22 cellular contexts compared by ENCODE assay signal in genomic region chr13:20294497-20294896, GRCh38.
DNase-seq lines count a peak whose midpoint lies in the region; ATAC-seq, FAIRE-seq and TF ChIP-seq lines count a peak whose summit lies in the region.
"Had no signal": no experiment of that assay in that cellular context is flagged by ENCODE, and none has a peak within 500 bp of the region (broad histone marks: within the 10 kb centered on the region; RNA-seq: fewer than 3 reads in every experiment).

No MANE protein-coding gene starts in this region.

- TF ChIP-seq RAD21 in H1 (IDR thresholded peaks at IDR 0.05 in 1 of 2, conservative IDR thresholded peaks at IDR 0.05 in 1 of 2; ENCODE audit: low read depth in 2 of 2, low read length in 2 of 2), result peak; percentile 46 to 55

- H2AK5ac ChIP-seq in H1 (ENCODE audit: low read depth, low read length), result no peak overlapping the region

- no peaks in the 10 kb centered on the region for H3K9me3 ChIP-seq in H1 (ENCODE audit: insufficient read depth in 2 of 2, low read depth in 1 of 2, low read length in 1 of 2)
- no peaks in the 10 kb centered on the region for H3K9me3 ChIP-seq in neural progenitor cell (ENCODE audit: low read depth)
- no peaks in the 10 kb centered on the region for H3K9me3 ChIP-seq in kidney (ENCODE audit: control insufficient read depth in 1 of 2, low read length in 2 of 2)
- H3K9me3 ChIP-seq: left lung, neutrophil, right atrium auricular region had no signal

- H3K27me3 ChIP-seq in H1 (replicated peaks in 1 of 4; ENCODE audit: control insufficient read depth in 3 of 4, extremely low read depth in 1 of 4, insufficient read depth in 3 of 4, low read length in 3 of 4) (no peaks in the 10 kb centered on the region), neural progenitor cell (no peaks in the 10 kb centered on the region)
- H3K27me3 ChIP-seq: right atrium auricular region had no signal

- DNase-seq in DMS53 (lab: John Stamatoyannopoulos, UW) (peak; percentile 18), DMS53 treated with DMSO at 0.1 percent for 48 hours (lab: John Stamatoyannopoulos, UW; ENCODE audit: unreplicated experiment) (no peak), NB4 (ENCODE audit: low read depth) (peak; percentile 51), H1 (ENCODE audit: low read depth in 1 of 2, low spot score in 2 of 2) (no peak), neural progenitor cell (ENCODE audit: low spot score) (peak; percentile 33), kidney (no peak), KBM-7 (no peak)
- DNase-seq: 8988T; activated CD4-positive, CD25-positive, alpha-beta regulatory T cell; activated CD8-positive, alpha-beta memory T cell treated with anti-CD3 and anti-CD28 coated beads for 24 hours; DMS79; effector CD8-positive, alpha-beta T cell; left lung; NCI-H1436; NCI-H226 had no signal

- FAIRE-seq in H1 (lab: Jason Lieb, UNC) (peak; percentile 91), kidney (lab: Jason Lieb, UNC) (no peak)
- FAIRE-seq: GM19239 had no signal

- TF ChIP-seq CTCF in NB4 (IDR thresholded peaks at IDR 0.05; ENCODE audit: low read depth, low read length) (peak; percentile 39), H1 (IDR thresholded peaks at IDR 0.05; ENCODE audit: control extremely low read depth in 1 of 3, insufficient read depth in 1 of 3, low read depth in 1 of 3, low read length in 3 of 3) (peak; percentile 54 to 70 (median 65); a peak in 3 of 4 replicates), neural progenitor cell (IDR thresholded peaks at IDR 0.05) (peak; percentile 55), kidney (IDR thresholded peaks at IDR 0.05; ENCODE audit: borderline replicate concordance, extremely low read depth, insufficient read depth) (no peak)

- no peak overlapping the region for H3K4me3 Mint-ChIP-seq in neural progenitor cell
- H3K4me3 Mint-ChIP-seq: stimulated activated naive CD8-positive, alpha-beta T cell treated with anti-CD3 and anti-CD28 coated beads, Interleukin-15, Interleukin-2, amounts not matched to agents 100 ng/mL and 50 ng/mL, for 24 hours; T-helper 1 cell treated with Interleukin-12 subunit alpha and Interleukin-12 subunit beta and Interleukin-4 antibody, amounts not matched to agents 30 μg/mL and 1 μg/mL, for 36 hours had no signal

- H3K4me2 ChIP-seq in H1 (ENCODE audit: insufficient read depth in 1 of 2, low read depth in 2 of 2, low read length in 2 of 2) (no peak overlapping the region), neural progenitor cell (no peak overlapping the region)

- 0 out of 2 replicates have a peak, but pooled peaks cover 2% of the 10 kb centered on the region for H3K23me2 ChIP-seq in H1 (ENCODE audit: low read depth, low read length)

- CTCF ChIA-PET in H1 (lab: Charles Lee; ENCODE audit: partially characterized antibody), result interaction anchor here (0.6 to 3.1 kb wide), 18 partner anchors 8 to 151 kb away, joined by 3 to 22 read pairs (median 4); no protein-coding TSS in a partner anchor

- H3K79me1 ChIP-seq in H1 (ENCODE audit: low read depth, low read length), result no peaks in the 10 kb centered on the region

- H4K20me1 ChIP-seq in H1 (replicated peaks in 1 of 2; ENCODE audit: control insufficient read depth in 1 of 2, insufficient read depth in 2 of 2, low read length in 2 of 2) (no peaks in the 10 kb centered on the region), neural progenitor cell (ENCODE audit: low read depth) (no peaks in the 10 kb centered on the region)

- H3K56ac ChIP-seq in H1 (replicated peaks; ENCODE audit: insufficient read length, low read depth, low read length), result no peak overlapping the region

- H4K5ac ChIP-seq in H1 (ENCODE audit: insufficient read length, low read depth, low read length), result no peak overlapping the region

- no peaks in the 10 kb centered on the region for H3K9me3 Mint-ChIP-seq in neural progenitor cell
- H3K9me3 Mint-ChIP-seq: stimulated activated naive CD8-positive, alpha-beta T cell treated with anti-CD3 and anti-CD28 coated beads, Interleukin-15, Interleukin-2, amounts not matched to agents 100 ng/mL and 50 ng/mL, for 24 hours; T-helper 1 cell treated with Interleukin-12 subunit alpha and Interleukin-12 subunit beta and Interleukin-4 antibody, amounts not matched to agents 30 μg/mL and 1 μg/mL, for 36 hours had no signal

- H3F3A ChIP-seq in neural progenitor cell (ENCODE audit: low read depth), result no peaks in the 10 kb centered on the region

- in situ Hi-C loops in KBM-7 (cut with MboI; ENCODE audit: low pct_unique_long_range_greater_than_20kb, low sequenced_read_pairs), result no loop called here

- no peaks in the 10 kb centered on the region for H3K36me3 Mint-ChIP-seq in neural progenitor cell

- no peak for ATAC-seq in HG02884 (IDR thresholded peaks at IDR 0.05; ENCODE audit: unreplicated experiment)
- ATAC-seq: left lung, Right ventricle myocardium inferior had no signal

- no peak overlapping the region for H3K9ac ChIP-seq in H1 (replicated peaks in 1 of 4; ENCODE audit: extremely low read depth in 1 of 4, low read depth in 3 of 4, low read length in 3 of 4)
- H3K9ac ChIP-seq in neural progenitor cell, result no peak overlapping the region
- no peak overlapping the region for H3K9ac ChIP-seq in kidney (ENCODE audit: low read length in 2 of 2)

- H3K4me3 ChIP-seq in NB4 (ENCODE audit: low read depth, low read length), result no peak overlapping the region
- no peak overlapping the region for H3K4me3 ChIP-seq in H1 (ENCODE audit: extremely low read depth in 1 of 4, insufficient read depth in 2 of 4, low read depth in 3 of 4, low read length in 4 of 4)
- H3K4me3 ChIP-seq in neural progenitor cell, result no peak overlapping the region
- no peak overlapping the region for H3K4me3 ChIP-seq in kidney (ENCODE audit: low read length in 2 of 2)
- H3K4me3 ChIP-seq: left lung, right atrium auricular region had no signal

- no peak overlapping the region for H3K4ac ChIP-seq in H1 (replicated peaks; ENCODE audit: insufficient read length, low read depth, low read length)

- H3K14ac ChIP-seq in H1 (ENCODE audit: insufficient read length), result no peak overlapping the region

- H2BK12ac ChIP-seq in H1 (ENCODE audit: low read depth, low read length), result no peak overlapping the region

- intact Hi-C loops in kidney (cut with DNase I), result no loop called here

- H3K4me1 ChIP-seq in H1 (replicated peaks in 1 of 4; ENCODE audit: control insufficient read depth in 3 of 4, insufficient read depth in 4 of 4, low read length in 3 of 4) (peaks cover 0 to 2% (median 0%) of the 10 kb centered on the region in 4 experiments; a peak in 1 of 7 replicates), neural progenitor cell (no peaks in the 10 kb centered on the region), kidney (ENCODE audit: control insufficient read depth in 1 of 2, insufficient read depth in 1 of 2, low read depth in 1 of 2, low read length in 2 of 2) (no peaks in the 10 kb centered on the region)
- H3K4me1 ChIP-seq: left lung, right atrium auricular region had no signal

- no peak overlapping the region for H2BK15ac ChIP-seq in H1 (ENCODE audit: low read length)

- POLR2A ChIA-PET in H1 (lab: Charles Lee; ENCODE audit: partially characterized antibody), result interaction anchor here (1.2 kb wide), 1 partner anchor 13 kb away, joined by 4 read pairs; no protein-coding TSS in a partner anchor

- H3K27me3 Mint-ChIP-seq in neural progenitor cell (ENCODE audit: insufficient read depth, low read depth), result peaks cover 8% of the 10 kb centered on the region

- H3K4me1 Mint-ChIP-seq in neural progenitor cell, result no peaks in the 10 kb centered on the region

- no peak for TF ChIP-seq EP300 in H1 (IDR thresholded peaks at IDR 0.05; ENCODE audit: borderline replicate concordance in 1 of 2, low read depth in 2 of 2, low read length in 2 of 2)

- H2BK20ac ChIP-seq in H1 (ENCODE audit: low read length), result no peak overlapping the region

- 46% methylated on average over 3 of the region's 3 CpGs; no CpG with 5 or more reads in 1 of the 2 experiments for WGBS in H1 (ENCODE audit: extremely low coverage in 1 of 2, insufficient coverage in 1 of 2, insufficient read length in 1 of 2, insufficient replicate concordance in 2 of 2, low coverage in 1 of 2, low lambda C conversion rate in 2 of 2, missing lambda C conversion rate in 1 of 2), 2 experiments

- no peak overlapping the region for H2BK5ac ChIP-seq in H1 (ENCODE audit: low read depth, low read length)

- no peak for TF ChIP-seq POLR2A in NB4 (IDR thresholded peaks at IDR 0.05; ENCODE audit: extremely low read depth, insufficient read length)
- no peak for TF ChIP-seq POLR2A in H1 (IDR thresholded peaks at IDR 0.05; ENCODE audit: control extremely low read depth in 1 of 2, low read depth in 2 of 2, low read length in 2 of 2)

- no peak overlapping the region for H3K18ac ChIP-seq in H1 (ENCODE audit: extremely low read depth, low read length)

- no peak overlapping the region for H4K91ac ChIP-seq in H1 (replicated peaks; ENCODE audit: insufficient read length, low read length)

- H3K36me3 ChIP-seq in H1 (ENCODE audit: control insufficient read depth in 2 of 4, insufficient read depth in 4 of 4, low read length in 3 of 4), result no peaks in the 10 kb centered on the region
- H3K36me3 ChIP-seq in neural progenitor cell, result no peaks in the 10 kb centered on the region
- no peaks in the 10 kb centered on the region for H3K36me3 ChIP-seq in kidney (ENCODE audit: control insufficient read depth in 1 of 2, insufficient read depth in 2 of 2, low read length in 2 of 2)
- H3K36me3 ChIP-seq: left lung, neutrophil, right atrium auricular region had no signal

- no peak overlapping the region for H2BK120ac ChIP-seq in H1 (replicated peaks; ENCODE audit: low read depth, low read length)

- H3K27ac Mint-ChIP-seq in neural progenitor cell, result no peak overlapping the region
- H3K27ac Mint-ChIP-seq: stimulated activated naive CD8-positive, alpha-beta T cell treated with anti-CD3 and anti-CD28 coated beads, Interleukin-15, Interleukin-2, amounts not matched to agents 100 ng/mL and 50 ng/mL, for 24 hours; T-helper 1 cell treated with Interleukin-12 subunit alpha and Interleukin-12 subunit beta and Interleukin-4 antibody, amounts not matched to agents 30 μg/mL and 1 μg/mL, for 36 hours had no signal

- H3K27ac ChIP-seq in H1 (ENCODE audit: low read depth, low read length) (no peak overlapping the region), neural progenitor cell (no peak overlapping the region), kidney (ENCODE audit: low read depth in 2 of 2, low read length in 2 of 2) (no peak overlapping the region)
- H3K27ac ChIP-seq: left lung, neutrophil, right atrium auricular region had no signal

- no peak overlapping the region for H4K8ac ChIP-seq in H1 (ENCODE audit: extremely low read depth, insufficient read depth, low read length)

- H2AFZ ChIP-seq in H1 (ENCODE audit: low read length), result no peak overlapping the region
- no peak overlapping the region for H2AFZ ChIP-seq in neural progenitor cell (replicated peaks)

- H3K23ac ChIP-seq in H1 (ENCODE audit: insufficient read length), result no peak overlapping the region

- H3K79me2 ChIP-seq in H1 (ENCODE audit: control insufficient read depth in 1 of 2, insufficient read depth in 2 of 2, low read length in 2 of 2) (no peaks in the 10 kb centered on the region), neural progenitor cell (ENCODE audit: low read depth) (no peaks in the 10 kb centered on the region)

TF ChIP-seq in H1, 55 proteins besides CTCF, POLR2A, EP300 and RAD21 (continues in another document):
- no peak for TF ChIP-seq RBBP5 (IDR thresholded peaks at IDR 0.05; ENCODE audit: borderline replicate concordance, low read depth, low read length)

Comparison
In these comparisons a context has a peak if more than half of its experiments do, and no peak if none do; other contexts are left out.
1. DNase-seq: peak in DMS53 (single experiment), NB4 (single experiment) and neural progenitor cell (single experiment); none in DMS53 treated with DMSO at 0.1 percent for 48 hours (single experiment), H1 (0 of 2), kidney (single experiment) and KBM-7 (single experiment).